24 cellular contexts compared by ENCODE assay signal in the genomic region with DNA sequence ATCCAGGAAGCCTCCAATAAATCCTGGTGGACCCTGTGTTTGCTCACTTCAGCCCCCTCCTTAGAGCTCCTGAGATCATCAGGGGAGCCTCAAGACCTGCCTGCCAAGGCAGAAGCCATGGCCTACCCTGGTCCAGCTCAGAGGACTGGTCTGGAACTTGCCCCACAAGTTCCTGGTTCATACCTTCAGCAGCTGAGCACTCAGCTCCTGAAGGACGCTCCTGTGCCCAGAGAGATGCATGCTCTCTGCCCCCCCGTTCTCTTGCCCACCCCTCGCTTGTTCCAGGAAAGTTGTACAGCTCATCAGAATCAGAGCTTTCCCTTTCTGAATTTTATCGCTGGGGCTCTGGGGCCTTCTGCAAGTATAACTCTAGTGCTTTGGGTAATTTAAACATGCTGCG.
"Had no signal": no experiment of that assay in that cellular context is flagged by ENCODE, and none has a peak within 500 bp of the region (broad histone marks: within the 10 kb centered on the region; RNA-seq: fewer than 3 reads in every experiment).

No MANE protein-coding gene starts in this region.

- H3K9me3 ChIP-seq: colonic mucosa, esophagus squamous epithelium, gastrocnemius medialis had no signal

- H3K27ac Mint-ChIP-seq: dendritic cell treated with granulocyte-macrophage colony-stimulating factor and Interleukin-4, amounts not matched to agents 40 ng/mL and 50 ng/mL, for 4 days; effector memory CD8-positive, alpha-beta T cell; endodermal cell had no signal

- H3K27ac ChIP-seq: colonic mucosa, coronary artery, dorsolateral prefrontal cortex, epithelial cell of prostate, esophagus squamous epithelium, foreskin keratinocyte, gastrocnemius medialis, gastroesophageal sphincter, heart left ventricle, heart right ventricle had no signal

- H3K36me3 ChIP-seq: colonic mucosa, esophagus squamous epithelium, gastrocnemius medialis, gastroesophageal sphincter, heart left ventricle, heart right ventricle had no signal

- H3K4me1 ChIP-seq: colonic mucosa, esophagus squamous epithelium, foreskin keratinocyte, gastrocnemius medialis, gastroesophageal sphincter, heart left ventricle, heart right ventricle had no signal

- DNase-seq: colonic mucosa; cortex of kidney; dermis blood vessel endothelial cell; dorsolateral prefrontal cortex; effector CD4-positive, alpha-beta T cell; effector CD8-positive, alpha-beta T cell; effector memory CD4-positive, alpha-beta T cell; effector memory CD8-positive, alpha-beta T cell; endodermal cell; erythroblast; esophagus squamous epithelium; foreskin fibroblast; foreskin keratinocyte; foreskin melanocyte; gastrocnemius medialis; glutamatergic neuron; head of caudate nucleus; heart left ventricle; heart right ventricle had no signal

- H3K27me3 Mint-ChIP-seq: dendritic cell treated with granulocyte-macrophage colony-stimulating factor and Interleukin-4, amounts not matched to agents 40 ng/mL and 50 ng/mL, for 4 days; effector memory CD8-positive, alpha-beta T cell had no signal

- H3K4me3 Mint-ChIP-seq: dendritic cell treated with granulocyte-macrophage colony-stimulating factor and Interleukin-4, amounts not matched to agents 40 ng/mL and 50 ng/mL, for 4 days; effector memory CD8-positive, alpha-beta T cell; endodermal cell had no signal

- H3K4me3 ChIP-seq: colonic mucosa, coronary artery, dorsolateral prefrontal cortex, esophagus squamous epithelium, gastrocnemius medialis, gastroesophageal sphincter, heart left ventricle, heart right ventricle had no signal

- H3K9me3 Mint-ChIP-seq: effector memory CD8-positive, alpha-beta T cell had no signal

- H3K27me3 ChIP-seq: colonic mucosa, dorsolateral prefrontal cortex, esophagus squamous epithelium, foreskin keratinocyte, gastrocnemius medialis, gastroesophageal sphincter, heart left ventricle, heart right ventricle had no signal

- ATAC-seq: effector memory CD8-positive, alpha-beta T cell; esophagus mucosa; foreskin keratinocyte; gastrocnemius medialis; gastroesophageal sphincter; heart left ventricle; heart right ventricle had no signal
